Comparison of ENCODE assay signal across 8 cellular contexts in genomic region chr10:100998183-100998990, GRCh38. TPM values are rescaled to one million over a fixed set of nuclear protein-coding genes. Genes with fewer than 3 reads are reported as not detected.
DNase-seq lines count a peak whose midpoint lies in the region; ATAC-seq, FAIRE-seq and TF ChIP-seq lines count a peak whose summit lies in the region.

No MANE protein-coding gene starts in this region.

- peak overlapping the region; percentile 63 for H3K9ac ChIP-seq in GM12878 (ENCODE audit: control insufficient read depth, insufficient read depth, low read length)

- H4K20me1 ChIP-seq in GM12878 (ENCODE audit: control insufficient read depth, insufficient read depth) = no peaks in the 10 kb centered on the region
- peaks cover 10% of the 10 kb centered on the region for H4K20me1 ChIP-seq in hepatocyte (ENCODE audit: insufficient read depth, poor library complexity, severe bottlenecking)

- peaks cover 17% of the 10 kb centered on the region for H3K4me1 ChIP-seq in GM12878 (ENCODE audit: control insufficient read depth, insufficient read depth, low read length)
- H3K4me1 ChIP-seq in hepatocyte (ENCODE audit: insufficient read depth) = peaks cover 35% of the 10 kb centered on the region

- H3K36me3 ChIP-seq in H7 (replicated peaks; ENCODE audit: control insufficient read depth, insufficient read depth, low read length) (peaks cover 18% of the 10 kb centered on the region), GM12878 (ENCODE audit: control insufficient read depth in 2 of 2, insufficient read depth in 2 of 2, low read length in 1 of 2) (peaks cover 0 to 2% of the 10 kb centered on the region in 2 experiments; a peak in 2 of 4 replicates), hepatocyte (replicated peaks; ENCODE audit: insufficient read depth, low read depth) (no peaks in the 10 kb centered on the region)

- H3K79me2 ChIP-seq in GM12878 (ENCODE audit: control insufficient read depth, insufficient read depth, low read length) (peaks cover 10% of the 10 kb centered on the region), hepatocyte (peaks cover 36% of the 10 kb centered on the region)

- 9% methylated on average over 22 of the region's 25 CpGs for WGBS in GM12878 (ENCODE audit: insufficient coverage, insufficient replicate concordance, low lambda C conversion rate, missing lambda C conversion rate)
- 5% methylated on average over 24 of the region's 25 CpGs for whole genome bisulfite sequencing in hepatocyte (ENCODE audit: low lambda C conversion rate, missing lambda C conversion rate)

- H3K4me2 ChIP-seq in GM12878 (ENCODE audit: control insufficient read depth, insufficient read depth) (peak overlapping the region; percentile 99), hepatocyte (peak overlapping the region; percentile 95)

- H3K27me3 ChIP-seq in H7 (ENCODE audit: control insufficient read depth, insufficient read depth, low read length) (no peaks in the 10 kb centered on the region), GM12878 (replicated peaks in 1 of 2; ENCODE audit: control insufficient read depth in 2 of 2, insufficient read depth in 2 of 2, low read length in 1 of 2) (no peaks in the 10 kb centered on the region), hepatocyte (no peaks in the 10 kb centered on the region)

- RAD21 ChIA-PET in GM12878 (lab: Charles Lee; ENCODE audit: unreplicated experiment) = interaction anchor here (0.6 to 4.6 kb wide), 14 partner anchors 11 to 1249 kb away, joined by 3 to 26 read pairs (median 4); partner anchors contain the start of genes KAZALD1, MRPL43, PDZD7 and SFXN3

- peak overlapping the region; percentile 95 for H3K4me3 ChIP-seq in H7 (ENCODE audit: insufficient read depth, low read depth, low read length)
- peak overlapping the region; percentile 86 for H3K4me3 ChIP-seq in GM12878
- peak overlapping the region; percentile 92 for H3K4me3 ChIP-seq in hepatocyte

- H3K9me3 ChIP-seq in GM12878 (replicated peaks; ENCODE audit: control insufficient read depth, insufficient read depth, low read length) = no peaks in the 10 kb centered on the region
- H3K9me3 ChIP-seq in hepatocyte (ENCODE audit: low read depth) = no peaks in the 10 kb centered on the region

- SMC1A ChIA-PET in GM12878 (lab: Charles Lee; ENCODE audit: uncharacterized antibody, unreplicated experiment) = interaction anchor here (1.4 to 2.0 kb wide), 4 partner anchors 12 to 43 kb away, joined by 4 to 9 read pairs (median 6); no protein-coding TSS in a partner anchor

- no peak for TF ChIP-seq EP300 in GM12878 (IDR thresholded peaks at IDR 0.05; ENCODE audit: borderline replicate concordance in 1 of 2, control insufficient read depth in 1 of 2, low read depth in 2 of 2, low read length in 2 of 2)

- CTCF ChIA-PET in GM12878 (lab: Yijun Ruan, JAX) = interaction anchor here (0.6 to 5.7 kb wide), 29 partner anchors 8 to 997 kb away, joined by 3 to 91 read pairs (median 4); partner anchors contain the start of genes KAZALD1, MRPL43, PDZD7 and SEMA4G

- in situ Hi-C loops in Caki2 (cut with HindIII; ENCODE audit: low pct_unique_long_range_greater_than_20kb, low sequenced_read_pairs) = no loop called here
- in situ Hi-C loops in GM12878 (cut with MboI) = no loop called here

- FAIRE-seq in GM12878 (lab: Jason Lieb, UNC) = no peak

- TF ChIP-seq CTCF in GM12878 (IDR thresholded peaks at IDR 0.05 in 2 of 3, conservative IDR thresholded peaks at IDR 0.05 in 1 of 3; ENCODE audit: control insufficient read depth in 2 of 3, extremely low read depth in 1 of 3, insufficient read depth in 1 of 3, low read depth in 3 of 3, low read length in 3 of 3) (no peak), hepatocyte (IDR thresholded peaks at IDR 0.05; ENCODE audit: poor library complexity) (no peak)

- H2AFZ ChIP-seq in GM12878 (ENCODE audit: control insufficient read depth, low read depth, low read length) = peak overlapping the region; percentile 90
- H2AFZ ChIP-seq in hepatocyte = peak overlapping the region; percentile 80

- DNase-seq in Caki2 (ENCODE audit: low read depth) = peak; percentile 85
- peak; percentile 95 for DNase-seq in H7
- peak; percentile 51 to 69 for DNase-seq in NCI-H1930 (lab: John Stamatoyannopoulos, UW)
- DNase-seq in T1000 (lab: John Stamatoyannopoulos, UW) = peak; percentile 53
- DNase-seq in GM12878 (ENCODE audit: low read depth, low spot score) = no peak
- peak; percentile 93 for DNase-seq in hepatocyte (ENCODE audit: low spot score)
- peak; percentile 53 for DNase-seq in renal cortical epithelial cell (ENCODE audit: low read depth)

- H3K27ac ChIP-seq in GM12878 (ENCODE audit: control insufficient read depth, insufficient read depth) = peak overlapping the region; percentile 88
- peak overlapping the region; percentile 99 for H3K27ac ChIP-seq in hepatocyte

- H3K9me2 ChIP-seq in hepatocyte (replicated peaks; ENCODE audit: insufficient read depth) = no peaks in the 10 kb centered on the region

- peak; percentile 60 for ATAC-seq in GM12878
- no peak for ATAC-seq in HG02981 (IDR thresholded peaks at IDR 0.05; ENCODE audit: unreplicated experiment)

- TF ChIP-seq POLR2A in GM12878 (IDR thresholded peaks at IDR 0.05; ENCODE audit: low read depth, low read length) = no peak

- TF ChIP-seq RAD21 in GM12878 (IDR thresholded peaks at IDR 0.05; ENCODE audit: insufficient read depth, low read depth, low read length) = no peak

- BruUV-seq in GM12878 (replicated peaks; lab: Mats Ljungman, UMichigan) = no TSS peak

- intact Hi-C loops in GM12878 (cut with micrococcal nuclease; ENCODE audit: unreplicated experiment) = loop anchor here (5.0 kb wide), 1 partner anchor 86 kb away; the partner anchor contains the start of gene SLF2

- POLR2A ChIA-PET in GM12878 (lab: Charles Lee) = interaction anchor here (0.6 to 3.8 kb wide), 10 partner anchors 12 to 491 kb away, joined by 3 to 23 read pairs (median 4); partner anchors contain the start of genes KAZALD1, MRPL43 and TWNK

RNA-seq across cellular contexts. Expression of gene LZTS2, which starts 1.2 kb away (rescaled TPM):
- 35.5 and 37.2 TPM in 2 replicates for total RNA-seq in Caki2 (2014; rRNA removed; shearing (Covaris generic); ENCODE audit: low replicate concordance)
- total RNA-seq in H7 (2014; rRNA removed; shearing (Covaris generic)) = 107 and 108 TPM in 2 replicates
- total RNA-seq in GM12878 (2013; cell fraction: nucleolus; rRNA removed) = 33.5 and 42.4 TPM in 2 replicates
- 6.2 and 6.7 TPM in 2 replicates for total RNA-seq in GM12878 (2014; rRNA removed)
- total RNA-seq in GM12878 (2014; rRNA removed; fragmentation: Illumina TruSeq; extraction: Trizol) = 3.8 and 3.9 TPM in 2 replicates
- total RNA-seq in GM12878 (2021) = 12.2 and 13.4 TPM in 2 replicates
- polyA plus RNA-seq in GM12878 (2011; ENCODE audit: low read depth) = 3.1 TPM
- polyA plus RNA-seq in GM12878 (2011; rRNA removed) = 7.1 and 11.2 TPM in 2 replicates
- polyA plus RNA-seq in GM12878 (2011; cell fraction: cytosol; rRNA removed) = 21.4 and 22.7 TPM in 2 replicates
- 73.4 and 102 TPM in 2 replicates for polyA plus RNA-seq in GM12878 (2011; cell fraction: nucleus; rRNA removed)
- 9.3 and 11.8 TPM in 2 replicates for polyA plus RNA-seq in GM12878 (2012)
- 1.7 and 3.0 TPM in 2 replicates for polyA plus RNA-seq in GM12878 (2014; fragmentation: Illumina TruSeq; extraction: Trizol)
- under 1 TPM; 0.08 to 0.37 TPM for polyA plus RNA-seq in GM12878 (2014; fragmentation: Nextera tagmentation; extraction: Ambion mirVana)
- polyA plus RNA-seq in GM12878 (2014; rRNA removed) = 9.9 and 11.9 TPM in 2 replicates
- 1 to 10 TPM; 7.7 to 7.9 TPM for polyA plus RNA-seq in GM12878 (2016; fragmentation: Nextera tagmentation; extraction: Ambion mirVana)
- polyA minus RNA-seq in GM12878 (2011; rRNA and poly(A)+ RNA removed) = 6.1 and 17.8 TPM in 2 replicates
- polyA minus RNA-seq in GM12878 (2011; cell fraction: cytosol; rRNA and poly(A)+ RNA removed) = 6.3 and 9.9 TPM in 2 replicates
- 14.6 and 21.9 TPM in 2 replicates for polyA minus RNA-seq in GM12878 (2011; cell fraction: nucleus; rRNA and poly(A)+ RNA removed)
- 62.9 and 73.6 TPM in 2 replicates for total RNA-seq in hepatocyte
- polyA plus RNA-seq in hepatocyte = 88.5 and 90.7 TPM in 2 replicates
- total RNA-seq in renal cortical epithelial cell = 72.9 and 77.3 TPM in 2 replicates

RNA-seq across cellular contexts. Expression of gene TWNK, which starts 11.0 kb away (rescaled TPM):
- total RNA-seq in Caki2 (2014; rRNA removed; shearing (Covaris generic); ENCODE audit: low replicate concordance) = 5.2 and 10.7 TPM in 2 replicates
- 16.0 and 19.2 TPM in 2 replicates for total RNA-seq in H7 (2014; rRNA removed; shearing (Covaris generic))
- 9.5 and 10.3 TPM in 2 replicates for total RNA-seq in GM12878 (2013; cell fraction: nucleolus; rRNA removed)
- total RNA-seq in GM12878 (2014; rRNA removed) = 19.3 and 20.4 TPM in 2 replicates
- total RNA-seq in GM12878 (2014; rRNA removed; fragmentation: Illumina TruSeq; extraction: Trizol) = 14.0 and 17.2 TPM in 2 replicates
- total RNA-seq in GM12878 (2021) = 19.5 and 23.0 TPM in 2 replicates
- polyA plus RNA-seq in GM12878 (2011; ENCODE audit: low read depth) = 12.9 TPM
- 13.7 and 16.9 TPM in 2 replicates for polyA plus RNA-seq in GM12878 (2011; rRNA removed)
- 17.4 and 18.4 TPM in 2 replicates for polyA plus RNA-seq in GM12878 (2011; cell fraction: cytosol; rRNA removed)
- polyA plus RNA-seq in GM12878 (2011; cell fraction: nucleus; rRNA removed) = 15.9 and 18.3 TPM in 2 replicates
- 13.3 and 19.0 TPM in 2 replicates for polyA plus RNA-seq in GM12878 (2012)
- 32.4 and 32.8 TPM in 2 replicates for polyA plus RNA-seq in GM12878 (2014; fragmentation: Illumina TruSeq; extraction: Trizol)
- 10 to 100 TPM; 13.6 to 19.0 TPM for polyA plus RNA-seq in GM12878 (2014; fragmentation: Nextera tagmentation; extraction: Ambion mirVana)
- polyA plus RNA-seq in GM12878 (2014; rRNA removed) = 19.3 and 22.3 TPM in 2 replicates
- polyA plus RNA-seq in GM12878 (2016; fragmentation: Nextera tagmentation; extraction: Ambion mirVana) = 10 to 100 TPM; 14.4 to 16.6 TPM
- 17.1 and 19.5 TPM in 2 replicates for polyA minus RNA-seq in GM12878 (2011; rRNA and poly(A)+ RNA removed)
- polyA minus RNA-seq in GM12878 (2011; cell fraction: cytosol; rRNA and poly(A)+ RNA removed) = 3.1 and 7.5 TPM in 2 replicates
- polyA minus RNA-seq in GM12878 (2011; cell fraction: nucleus; rRNA and poly(A)+ RNA removed) = 5.9 and 12.2 TPM in 2 replicates
- 3.2 and 5.0 TPM in 2 replicates for total RNA-seq in hepatocyte
- polyA plus RNA-seq in hepatocyte = 4.0 and 5.1 TPM in 2 replicates
- 8.7 and 16.8 TPM in 2 replicates for total RNA-seq in renal cortical epithelial cell

RNA-seq across cellular contexts. Expression of gene MRPL43, which starts 11.1 kb away (rescaled TPM):
- total RNA-seq in Caki2 (2014; rRNA removed; shearing (Covaris generic); ENCODE audit: low replicate concordance) = 123 and 128 TPM in 2 replicates
- total RNA-seq in H7 (2014; rRNA removed; shearing (Covaris generic)) = 106 and 107 TPM in 2 replicates
- 30.3 and 37.0 TPM in 2 replicates for total RNA-seq in GM12878 (2013; cell fraction: nucleolus; rRNA removed)
- total RNA-seq in GM12878 (2014; rRNA removed) (74.8 and 84.7 TPM in 2 replicates), GM12878 (2014; rRNA removed; fragmentation: Illumina TruSeq; extraction: Trizol) (34.3 and 40.1 TPM in 2 replicates), GM12878 (2021) (58.6 and 65.5 TPM in 2 replicates), hepatocyte (60.1 and 65.9 TPM in 2 replicates), renal cortical epithelial cell (43.2 and 54.9 TPM in 2 replicates)
- polyA plus RNA-seq in GM12878 (2011; ENCODE audit: low read depth) = 30.0 TPM
- polyA plus RNA-seq in GM12878 (2011; rRNA removed) (39.3 and 64.7 TPM in 2 replicates), GM12878 (2014; fragmentation: Illumina TruSeq; extraction: Trizol) (15.9 and 24.8 TPM in 2 replicates), GM12878 (2014; fragmentation: Nextera tagmentation; extraction: Ambion mirVana) (10 to 100 TPM; 16.6 to 24.2 TPM), GM12878 (2014; rRNA removed) (102 and 115 TPM in 2 replicates), GM12878 (2016; fragmentation: Nextera tagmentation; extraction: Ambion mirVana) (100 to 1,000 TPM; 101 to 108 TPM), hepatocyte (111 and 112 TPM in 2 replicates)
- polyA plus RNA-seq in GM12878 (2011; cell fraction: cytosol; rRNA removed) = 79.2 and 143 TPM in 2 replicates
- polyA plus RNA-seq in GM12878 (2011; cell fraction: nucleus; rRNA removed) = 106 and 124 TPM in 2 replicates
- polyA plus RNA-seq in GM12878 (2012) = 67.6 and 72.0 TPM in 2 replicates
- polyA minus RNA-seq in GM12878 (2011; rRNA and poly(A)+ RNA removed) = 25.1 and 42.2 TPM in 2 replicates
- 20.7 and 27.8 TPM in 2 replicates for polyA minus RNA-seq in GM12878 (2011; cell fraction: cytosol; rRNA and poly(A)+ RNA removed)
- polyA minus RNA-seq in GM12878 (2011; cell fraction: nucleus; rRNA and poly(A)+ RNA removed) = 30.9 and 40.5 TPM in 2 replicates

RNA-seq across cellular contexts. Expression of gene SEMA4G, which starts 29.1 kb away (rescaled TPM):
- 0.96 and 6.6 TPM in 2 replicates for total RNA-seq in Caki2 (2014; rRNA removed; shearing (Covaris generic); ENCODE audit: low replicate concordance)
- 3.4 and 8.2 TPM in 2 replicates for total RNA-seq in H7 (2014; rRNA removed; shearing (Covaris generic))
- 2.6 and 4.3 TPM in 2 replicates for total RNA-seq in GM12878 (2013; cell fraction: nucleolus; rRNA removed)
- total RNA-seq in GM12878 (2014; rRNA removed) = 0.05 TPM in 1 of 2 replicates, not detected in the other
- not detected in 2 replicates for total RNA-seq in GM12878 (2014; rRNA removed; fragmentation: Illumina TruSeq; extraction: Trizol)
- 0.19 and 0.23 TPM in 2 replicates for total RNA-seq in GM12878 (2021)
- 6.5 TPM for polyA plus RNA-seq in GM12878 (2011; ENCODE audit: low read depth)
- polyA plus RNA-seq in GM12878 (2011; rRNA removed) = 0.91 and 2.3 TPM in 2 replicates
- 2.0 and 2.7 TPM in 2 replicates for polyA plus RNA-seq in GM12878 (2011; cell fraction: cytosol; rRNA removed)
- polyA plus RNA-seq in GM12878 (2011; cell fraction: nucleus; rRNA removed) = 4.8 and 8.4 TPM in 2 replicates
- 2.2 and 2.3 TPM in 2 replicates for polyA plus RNA-seq in GM12878 (2012)
- polyA plus RNA-seq in GM12878 (2014; fragmentation: Illumina TruSeq; extraction: Trizol) = 0.25 and 0.62 TPM in 2 replicates
- not detected for polyA plus RNA-seq in GM12878 (2014; fragmentation: Nextera tagmentation; extraction: Ambion mirVana)
- polyA plus RNA-seq in GM12878 (2014; rRNA removed) = 0.09 and 0.22 TPM in 2 replicates
- polyA plus RNA-seq in GM12878 (2016; fragmentation: Nextera tagmentation; extraction: Ambion mirVana) = under 1 TPM; 0.63 to 0.88 TPM
- polyA minus RNA-seq in GM12878 (2011; rRNA and poly(A)+ RNA removed) = 2.1 and 2.2 TPM in 2 replicates
- 0.42 and 0.67 TPM in 2 replicates for polyA minus RNA-seq in GM12878 (2011; cell fraction: cytosol; rRNA and poly(A)+ RNA removed)
- 0.60 and 1.9 TPM in 2 replicates for polyA minus RNA-seq in GM12878 (2011; cell fraction: nucleus; rRNA and poly(A)+ RNA removed)
- 48.6 and 54.8 TPM in 2 replicates for total RNA-seq in hepatocyte
- 28.6 and 38.9 TPM in 2 replicates for polyA plus RNA-seq in hepatocyte
- 0.69 and 7.0 TPM in 2 replicates for total RNA-seq in renal cortical epithelial cell

RNA-seq across cellular contexts. Expression of gene PDZD7, which starts 32.5 kb away (rescaled TPM):
- 0.51 and 5.3 TPM in 2 replicates for total RNA-seq in Caki2 (2014; rRNA removed; shearing (Covaris generic); ENCODE audit: low replicate concordance)
- 2.3 and 5.1 TPM in 2 replicates for total RNA-seq in H7 (2014; rRNA removed; shearing (Covaris generic))
- not detected in 2 replicates for total RNA-seq in GM12878 (2013; cell fraction: nucleolus; rRNA removed)
- not detected in 2 replicates for total RNA-seq in GM12878 (2014; rRNA removed)
- not detected in 2 replicates for total RNA-seq in GM12878 (2014; rRNA removed; fragmentation: Illumina TruSeq; extraction: Trizol)
- total RNA-seq in GM12878 (2021) = not detected in 2 replicates
- not detected for polyA plus RNA-seq in GM12878 (2011; ENCODE audit: low read depth)
- 0.01 TPM in 1 of 2 replicates, not detected in the other for polyA plus RNA-seq in GM12878 (2011; rRNA removed)
- polyA plus RNA-seq in GM12878 (2011; cell fraction: cytosol; rRNA removed) = 0.01 and 0.02 TPM in 2 replicates
- 0.04 and 0.07 TPM in 2 replicates for polyA plus RNA-seq in GM12878 (2011; cell fraction: nucleus; rRNA removed)
- 0.03 TPM in 1 of 2 replicates, not detected in the other for polyA plus RNA-seq in GM12878 (2012)
- polyA plus RNA-seq in GM12878 (2014; fragmentation: Illumina TruSeq; extraction: Trizol) = 0.03 TPM in 1 of 2 replicates, not detected in the other
- not detected for polyA plus RNA-seq in GM12878 (2014; fragmentation: Nextera tagmentation; extraction: Ambion mirVana)
- polyA plus RNA-seq in GM12878 (2014; rRNA removed) = 0.03 TPM in 1 of 2 replicates, not detected in the other
- under 1 TPM in 1 of 2 experiments, not detected in 1; 0.20 TPM for polyA plus RNA-seq in GM12878 (2016; fragmentation: Nextera tagmentation; extraction: Ambion mirVana)
- polyA minus RNA-seq in GM12878 (2011; rRNA and poly(A)+ RNA removed) = not detected in 2 replicates
- not detected in 2 replicates for polyA minus RNA-seq in GM12878 (2011; cell fraction: cytosol; rRNA and poly(A)+ RNA removed)
- polyA minus RNA-seq in GM12878 (2011; cell fraction: nucleus; rRNA and poly(A)+ RNA removed) = 0.12 TPM in 1 of 2 replicates, not detected in the other
- 2.5 and 6.0 TPM in 2 replicates for total RNA-seq in hepatocyte
- polyA plus RNA-seq in hepatocyte = 8.4 and 10.5 TPM in 2 replicates
- total RNA-seq in renal cortical epithelial cell = 1.3 and 4.7 TPM in 2 replicates
